ENCODE assay signal across 23 cellular contexts in the genomic region with DNA sequence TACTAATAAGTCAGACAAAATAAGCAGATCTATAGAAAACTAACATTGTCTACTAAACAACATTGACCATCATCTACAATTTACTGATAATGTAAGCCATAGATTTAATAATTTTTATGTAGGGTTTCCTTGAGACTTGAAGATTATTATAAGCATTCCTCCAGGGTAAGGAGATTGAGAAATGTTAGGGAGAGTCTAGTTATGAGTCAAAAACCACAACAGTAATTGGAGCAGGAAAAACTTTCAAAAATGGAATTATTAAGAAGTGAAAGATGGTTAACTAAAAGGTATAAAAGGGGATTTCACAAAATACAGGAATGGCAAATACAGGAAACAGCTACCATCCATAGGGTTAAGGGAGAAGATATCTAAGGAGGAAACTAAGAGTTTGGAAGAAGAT. TPM values are rescaled to one million over a fixed set of nuclear protein-coding genes. Genes with fewer than 3 reads are reported as not detected.
DNase-seq lines count a peak whose midpoint lies in the region; ATAC-seq, FAIRE-seq and TF ChIP-seq lines count a peak whose summit lies in the region.
"Had no signal": no experiment of that assay in that cellular context is flagged by ENCODE, and none has a peak within 500 bp of the region (broad histone marks: within the 10 kb centered on the region; RNA-seq: fewer than 3 reads in every experiment).

No MANE protein-coding gene starts in this region.

- H3K4me3 ChIP-seq in AG10803 (ENCODE audit: low read length) (no peak overlapping the region), astrocyte (ENCODE audit: insufficient read depth, low read depth, low read length) (no peak overlapping the region)
- H3K4me3 ChIP-seq: PC-9 had no signal

- no peaks in the 10 kb centered on the region for H3K9me3 ChIP-seq in astrocyte (ENCODE audit: insufficient read depth, low read depth, low read length)
- H3K9me3 ChIP-seq: Caco-2 had no signal

- H3K9me3 Mint-ChIP-seq in astrocyte (ENCODE audit: unreplicated experiment): peaks cover 10% of the 10 kb centered on the region
- H3K9me3 Mint-ChIP-seq: HFFc6 had no signal

- H2AFZ ChIP-seq in astrocyte (ENCODE audit: low read depth, low read length): no peak overlapping the region
- H2AFZ ChIP-seq: PC-9 had no signal

- no peak overlapping the region for H3K27ac Mint-ChIP-seq in astrocyte (ENCODE audit: unreplicated experiment)
- H3K27ac Mint-ChIP-seq: HFFc6 had no signal

- H3K4me1 Mint-ChIP-seq in astrocyte (ENCODE audit: low read depth, unreplicated experiment): no peaks in the 10 kb centered on the region

- H3K4me1 ChIP-seq in astrocyte (ENCODE audit: insufficient read depth, low read length): no peaks in the 10 kb centered on the region
- H3K4me1 ChIP-seq: Caco-2 had no signal

- H3K27ac ChIP-seq in astrocyte (ENCODE audit: low read depth, low read length): no peak overlapping the region
- H3K27ac ChIP-seq: KMS-11, PC-9 had no signal

- no peak overlapping the region for H3K4me2 ChIP-seq in astrocyte (ENCODE audit: low read length)
- H3K4me2 ChIP-seq: KMS-11, PC-9 had no signal

- H3K79me2 ChIP-seq in astrocyte (ENCODE audit: insufficient read depth, low read length): no peaks in the 10 kb centered on the region

- peak; percentile 26 for DNase-seq in AG10803 (ENCODE audit: low read depth)
- DNase-seq in HCEC 1CT: peak; percentile 39
- DNase-seq in astrocyte (ENCODE audit: low read depth): peak; percentile 5
- peak; percentile 22 for DNase-seq in hepatic stellate cell (ENCODE audit: low spot score)
- no peak for DNase-seq in NCI-H510A (lab: John Stamatoyannopoulos, UW)
- DNase-seq in D341Med (ENCODE audit: low spot score): no peak
- no peak for DNase-seq in NCI-H1417 treated with DMSO at 0.1 percent for 48 hours (lab: John Stamatoyannopoulos, UW)
- DNase-seq: AML-193, Caco-2, DMS53, HFFc6, NCI-H1048, NCI-H146, NCI-H2081, NCI-H510A treated with DMSO at 0.1 percent for 48 hours, NCI-H82, PC-9 had no signal

- H3K36me3 ChIP-seq in astrocyte (ENCODE audit: insufficient read depth, low read length): no peaks in the 10 kb centered on the region

- H4K20me1 ChIP-seq in astrocyte (ENCODE audit: insufficient read depth, low read length): no peaks in the 10 kb centered on the region

- no peaks in the 10 kb centered on the region for H3K27me3 ChIP-seq in astrocyte (ENCODE audit: insufficient read depth, low read length)

- no peak for TF ChIP-seq CTCF in AG10803 (conservative IDR thresholded peaks at IDR 0.05; ENCODE audit: low read length)
- no peak for TF ChIP-seq CTCF in astrocyte (IDR thresholded peaks at IDR 0.05; ENCODE audit: insufficient read depth, low read depth, low read length)

- H3K27me3 Mint-ChIP-seq in astrocyte (ENCODE audit: low read depth, unreplicated experiment): peaks cover 3% of the 10 kb centered on the region

- H3K36me3 Mint-ChIP-seq in astrocyte (ENCODE audit: low read depth, unreplicated experiment): no peaks in the 10 kb centered on the region

- H3K9ac ChIP-seq in astrocyte (ENCODE audit: low read length): no peak overlapping the region
- H3K9ac ChIP-seq: KMS-11 had no signal

- H3K4me3 Mint-ChIP-seq in astrocyte (ENCODE audit: unreplicated experiment): no peak overlapping the region
- H3K4me3 Mint-ChIP-seq: HFFc6 had no signal

- ATAC-seq in GM21526 (IDR thresholded peaks at IDR 0.05; ENCODE audit: low FRiP score, unreplicated experiment): no peak
- ATAC-seq: HepG2, Right ventricle myocardium inferior had no signal

- FAIRE-seq in astrocyte (lab: Jason Lieb, UNC): no peak
- FAIRE-seq: A204.1, H1, HepG2 had no signal

RNA-seq across cellular contexts. Expression of gene UHMK1, which starts 12.4 kb away (rescaled TPM):
- total RNA-seq in astrocyte: 36.5 and 43.5 TPM in 2 replicates

Comparison
In these comparisons a context has a peak if more than half of its experiments do, and no peak if none do; other contexts are left out.
1. DNase-seq: peak in AG10803 (single experiment), HCEC 1CT (single experiment), astrocyte (single experiment) and hepatic stellate cell (single experiment); none in NCI-H510A (single experiment), D341Med (single experiment) and NCI-H1417 treated with DMSO at 0.1 percent for 48 hours (single experiment).